Comparison of ENCODE assay signal across 3 cellular contexts in the genomic region with DNA sequence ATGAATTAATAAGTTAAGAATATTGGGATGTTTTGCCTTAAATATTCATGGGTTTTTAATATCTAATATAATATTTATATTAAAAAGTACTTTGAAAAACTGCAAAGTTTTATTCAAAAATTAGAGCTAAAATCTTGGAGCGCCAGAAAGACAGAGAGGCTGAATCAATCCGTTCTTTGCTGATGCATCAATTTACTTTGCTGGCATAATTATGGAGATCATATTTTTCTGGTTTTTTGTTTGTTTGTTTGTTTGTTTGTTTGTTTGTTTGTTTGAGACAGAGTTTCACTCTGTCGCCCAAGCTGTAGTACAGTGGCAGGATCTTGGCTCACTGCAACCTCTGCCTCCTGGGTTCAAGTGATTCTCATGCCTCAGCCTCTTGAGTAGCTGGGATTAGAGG. TPM values are rescaled to one million over a fixed set of nuclear protein-coding genes. Genes with fewer than 3 reads are reported as not detected.
DNase-seq lines count a peak whose midpoint lies in the region; ATAC-seq, FAIRE-seq and TF ChIP-seq lines count a peak whose summit lies in the region.
"Not testable (repeated sequence)": the region's sequence is repeated elsewhere in the genome, so short reads cannot be mapped to it uniquely, and the experiment has no call there.

No MANE protein-coding gene starts in this region.

- not testable (repeated sequence) for TF ChIP-seq EP300 in K562 (IDR thresholded peaks at IDR 0.05; ENCODE audit: low read length); HepG2 (IDR thresholded peaks at IDR 0.05; ENCODE audit: low read depth in 2 of 2, low read length in 2 of 2); HepG2 (CRISPR knock-in tag; IDR thresholded peaks at IDR 0.05; ENCODE audit: borderline replicate concordance)

- H3K27ac ChIP-seq in IMR-90 (ENCODE audit: insufficient read depth, low read length); K562 (ENCODE audit: extremely low read depth, low read depth, low read length); HepG2 (ENCODE audit: extremely low read length, insufficient read depth, low read length): not testable (repeated sequence)

- not testable (repeated sequence) for TF ChIP-seq RAD21 in IMR-90 (IDR thresholded peaks at IDR 0.05; ENCODE audit: low read length); K562 (CRISPR knock-in tag; conservative IDR thresholded peaks at IDR 0.05 in 1 of 2, IDR thresholded peaks at IDR 0.05 in 1 of 2); HepG2 (CRISPR knock-in tag; IDR thresholded peaks at IDR 0.05)

- POLR2A ChIA-PET in IMR-90 (lab: Charles Lee; ENCODE audit: unreplicated experiment), result not testable (repeated sequence)
- POLR2A ChIA-PET in K562 (lab: Yijun Ruan, JAX) (interaction anchor here (0.8 to 1.2 kb wide), 4 partner anchors 9 to 11 kb away, joined by 3 to 4 read pairs (median 3); a partner anchor contains a TSS), HepG2 (lab: Yijun Ruan, JAX) (interaction anchor here (1.2 kb wide), 1 partner anchor 18 kb away, joined by 3 read pairs; no protein-coding TSS in a partner anchor)

- H2AFZ ChIP-seq in IMR-90 (replicated peaks; ENCODE audit: low read length, poor library complexity); K562 (ENCODE audit: low read depth, low read length); HepG2 (ENCODE audit: low read length): not testable (repeated sequence)

- H3K23ac ChIP-seq in IMR-90 (ENCODE audit: low read depth, low read length), result not testable (repeated sequence)

- not testable (repeated sequence) for ATAC-seq in IMR-90 (ENCODE audit: low read depth); K562; HepG2

- not testable (repeated sequence) for H4K91ac ChIP-seq in IMR-90 (ENCODE audit: insufficient read depth, low read depth, low read length)

- TF ChIP-seq CTCF in IMR-90 (conservative IDR thresholded peaks at IDR 0.05; ENCODE audit: low read depth, low read length); K562 (IDR thresholded peaks at IDR 0.05 in 2 of 3, conservative IDR thresholded peaks at IDR 0.05 in 1 of 3; ENCODE audit: insufficient read depth in 2 of 3, low read depth in 1 of 3, low read length in 3 of 3); HepG2 (CRISPR knock-in tag; IDR thresholded peaks at IDR 0.05): not testable (repeated sequence)

- dilution Hi-C loops in IMR-90 (cut with HindIII; ENCODE audit: low sequenced_read_pairs, unreplicated experiment), result not testable (repeated sequence)

- not testable (repeated sequence) for H3K79me1 ChIP-seq in IMR-90 (ENCODE audit: low read depth in 1 of 2, low read length in 2 of 2)

- not testable (repeated sequence) for H3K18ac ChIP-seq in IMR-90 (ENCODE audit: low read depth, low read length)

- in situ Hi-C loops in IMR-90 (cut with MboI; ENCODE audit: low sequenced_read_pairs); K562 (cut with MboI); HepG2 (cut with HindIII; ENCODE audit: extremely low pct_ligation_motif_present, low pct_unique_long_range_greater_than_20kb): not testable (repeated sequence)

- H3K4me3 ChIP-seq in IMR-90 (ENCODE audit: insufficient read depth, low read depth, low read length); K562; HepG2 (replicated peaks in 1 of 3; ENCODE audit: insufficient read depth in 1 of 3, low read depth in 2 of 3, low read length in 3 of 3): not testable (repeated sequence)

- not testable (repeated sequence) for H4K20me1 ChIP-seq in IMR-90 (ENCODE audit: insufficient read depth, low read length); K562 (replicated peaks; ENCODE audit: control insufficient read depth, insufficient read depth, low read length); HepG2 (ENCODE audit: insufficient read depth, low read length)

- H3K9ac ChIP-seq in IMR-90 (ENCODE audit: low read depth, low read length); K562 (ENCODE audit: insufficient read depth in 1 of 2, low read depth in 2 of 2, low read length in 2 of 2); HepG2 (ENCODE audit: insufficient read depth, low read depth, low read length): not testable (repeated sequence)

- H4K5ac ChIP-seq in IMR-90 (ENCODE audit: low read depth, low read length), result not testable (repeated sequence)

- DNase-seq in IMR-90; K562 (ENCODE audit: extremely low read depth in 1 of 4, low spot score in 3 of 4); HepG2 (ENCODE audit: low spot score): not testable (repeated sequence)

- not testable (repeated sequence) for BruUV-seq in IMR-90 (replicated peaks; lab: Mats Ljungman, UMichigan); K562 (replicated peaks; lab: Mats Ljungman, UMichigan); HepG2 (replicated peaks; lab: Mats Ljungman, UMichigan)

- H3K14ac ChIP-seq in IMR-90 (replicated peaks; ENCODE audit: low read depth, low read length), result not testable (repeated sequence)

- not testable (repeated sequence) for H4K8ac ChIP-seq in IMR-90 (ENCODE audit: low read depth in 2 of 2, low read length in 2 of 2)

- not testable (repeated sequence) for H2AK5ac ChIP-seq in IMR-90 (ENCODE audit: low read depth, low read length)

- H3K56ac ChIP-seq in IMR-90 (ENCODE audit: extremely low read depth, insufficient read depth, low read length), result not testable (repeated sequence)

- H2AK9ac ChIP-seq in IMR-90 (replicated peaks; ENCODE audit: low read depth, low read length, poor library complexity), result not testable (repeated sequence)

- H2BK15ac ChIP-seq in IMR-90 (ENCODE audit: low read depth, low read length), result not testable (repeated sequence)

- no CpG with 5 or more reads among the region's 3 CpGs for WGBS in IMR-90 (ENCODE audit: extremely low coverage in 2 of 2, insufficient read length in 1 of 2), 2 experiments
- 62% methylated on average over 3 of the region's 3 CpGs for WGBS in K562 (ENCODE audit: insufficient coverage, low coverage, missing lambda C conversion rate)
- WGBS in HepG2 (ENCODE audit: low lambda C conversion rate), result 83% methylated on average over 3 of the region's 3 CpGs

- not testable (repeated sequence) for H3K36me3 ChIP-seq in IMR-90 (ENCODE audit: control insufficient read depth, insufficient read depth, low read length); K562 (ENCODE audit: control insufficient read depth, insufficient read depth, low read length); HepG2 (replicated peaks in 1 of 2; ENCODE audit: control insufficient read depth in 1 of 2, insufficient read depth in 2 of 2, low read length in 2 of 2)

- FAIRE-seq in K562 (lab: Jason Lieb, UNC); HepG2 (lab: Jason Lieb, UNC): not testable (repeated sequence)

- not testable (repeated sequence) for H2BK5ac ChIP-seq in IMR-90 (ENCODE audit: low read depth, low read length, poor library complexity, severe bottlenecking)

- not testable (repeated sequence) for H3K4me2 ChIP-seq in IMR-90 (ENCODE audit: low read depth, low read length); K562 (ENCODE audit: insufficient read depth, low read length); HepG2 (ENCODE audit: low read depth, low read length)

- H3K79me2 ChIP-seq in K562 (ENCODE audit: control insufficient read depth, insufficient read depth, low read length); HepG2 (ENCODE audit: insufficient read depth, low read length): not testable (repeated sequence)

- CTCF ChIA-PET in IMR-90 (lab: Yijun Ruan, JAX); K562 (lab: Yijun Ruan, JAX; ENCODE audit: low intra/inter-chr PET ratio); HepG2 (lab: Yijun Ruan, JAX; ENCODE audit: low intra/inter-chr PET ratio, low total read pairs): not testable (repeated sequence)

- intact Hi-C loops in IMR-90 (cut with micrococcal nuclease); K562 (cut with micrococcal nuclease); HepG2 (cut with micrococcal nuclease; ENCODE audit: unreplicated experiment): not testable (repeated sequence)

- not testable (repeated sequence) for H3K9me3 ChIP-seq in IMR-90 (ENCODE audit: control insufficient read depth, insufficient read depth, low read length); K562 (replicated peaks; ENCODE audit: control insufficient read depth, insufficient read depth, low read depth, low read length); HepG2 (ENCODE audit: low read length)

- H3K4ac ChIP-seq in IMR-90 (ENCODE audit: low read depth, low read length), result not testable (repeated sequence)

- not testable (repeated sequence) for H2BK20ac ChIP-seq in IMR-90 (ENCODE audit: low read depth, low read length)

- H3K4me1 ChIP-seq in IMR-90 (ENCODE audit: control insufficient read depth, insufficient read depth, low read length); K562 (replicated peaks in 1 of 2; ENCODE audit: control insufficient read depth in 2 of 2, insufficient read depth in 2 of 2, low read length in 2 of 2): not testable (repeated sequence)
- H3K4me1 ChIP-seq in HepG2 (ENCODE audit: insufficient read depth, low read length), result peaks cover 56% of the 10 kb centered on the region

- H2BK120ac ChIP-seq in IMR-90 (ENCODE audit: low read depth, low read length), result not testable (repeated sequence)

- not testable (repeated sequence) for TF ChIP-seq POLR2A in IMR-90 (IDR thresholded peaks at IDR 0.05; ENCODE audit: low read depth, low read length); K562 (conservative IDR thresholded peaks at IDR 0.05); HepG2 (IDR thresholded peaks at IDR 0.05; ENCODE audit: insufficient read depth in 1 of 2, low read depth in 2 of 2, low read length in 2 of 2)

- H3K9me1 ChIP-seq in IMR-90 (ENCODE audit: insufficient read depth, low read length); K562 (ENCODE audit: control insufficient read depth, insufficient read depth, low read length): not testable (repeated sequence)

- H3K27me3 ChIP-seq in IMR-90 (ENCODE audit: control insufficient read depth, insufficient read depth, low read length); K562 (ENCODE audit: control insufficient read depth in 2 of 2, insufficient read depth in 2 of 2, low read length in 2 of 2); HepG2 (ENCODE audit: control insufficient read depth in 1 of 2, insufficient read depth in 2 of 2, low read length in 2 of 2): not testable (repeated sequence)

RNA-seq across cellular contexts. Expression of a gene that starts 9.5 kb away (rescaled TPM):
- 43.3 and 45.2 TPM in 2 replicates for total RNA-seq in IMR-90 (2012; rRNA removed)
- polyA plus RNA-seq in IMR-90 (2012; rRNA removed), result 40.8 and 45.6 TPM in 2 replicates
- polyA plus RNA-seq in IMR-90 (2012; cell fraction: cytosol; rRNA removed), result 21.2 and 29.0 TPM in 2 replicates
- 45.7 and 64.6 TPM in 2 replicates for polyA plus RNA-seq in IMR-90 (2012; cell fraction: nucleus; rRNA removed; ENCODE audit: low replicate concordance)
- 70.0 and 111 TPM in 2 replicates for total RNA-seq in K562 (2011; cell fraction: chromatin; rRNA removed; ENCODE audit: low replicate concordance)
- total RNA-seq in K562 (2011; cell fraction: nucleolus; rRNA removed), result 56.6 and 62.9 TPM in 2 replicates
- 49.5 and 50.1 TPM in 2 replicates for total RNA-seq in K562 (2011; cell fraction: nucleoplasm; rRNA removed)
- total RNA-seq in K562 (2014; rRNA removed), result 15.7 and 17.8 TPM in 2 replicates
- 19.5 and 22.7 TPM in 2 replicates for total RNA-seq in K562 (2014; rRNA removed; fragmentation: Illumina TruSeq; extraction: Trizol)
- 12.5 and 13.6 TPM in 2 replicates for total RNA-seq in K562 (2015; rRNA removed; fragmentation: Illumina TruSeq; extraction: Trizol)
- 24.7 and 27.7 TPM in 2 replicates for total RNA-seq in K562 (2021)
- 17.1 and 21.6 TPM in 2 replicates for polyA plus RNA-seq in K562 (2011; rRNA removed)
- polyA plus RNA-seq in K562 (2011; cell fraction: cytosol; rRNA removed), result 18.3 and 24.0 TPM in 2 replicates
- polyA plus RNA-seq in K562 (2011; cell fraction: nucleus; rRNA removed), result 28.6 and 33.9 TPM in 2 replicates
- polyA plus RNA-seq in K562 (2012), result 15.0 and 17.4 TPM in 2 replicates
- 22.9 and 26.1 TPM in 2 replicates for polyA plus RNA-seq in K562 (2014; fragmentation: Illumina TruSeq; extraction: Trizol)
- polyA plus RNA-seq in K562 (2014; fragmentation: Nextera tagmentation; extraction: Ambion mirVana), result 1 to 10 TPM; 3.0 to 3.3 TPM
- 13.7 and 16.9 TPM in 2 replicates for polyA plus RNA-seq in K562 (2014; rRNA removed)
- 24.2 and 30.1 TPM in 2 replicates for polyA minus RNA-seq in K562 (2011; rRNA and poly(A)+ RNA removed)
- 19.8 and 20.9 TPM in 2 replicates for polyA minus RNA-seq in K562 (2011; cell fraction: cytosol; rRNA and poly(A)+ RNA removed)
- 18.7 and 22.3 TPM in 2 replicates for polyA minus RNA-seq in K562 (2011; cell fraction: nucleus; rRNA and poly(A)+ RNA removed)
- 39.0 and 39.1 TPM in 2 replicates for total RNA-seq in HepG2 (2016; rRNA removed; fragmentation: Illumina TruSeq; extraction: Trizol)
- 50.4 and 51.2 TPM in 2 replicates for total RNA-seq in HepG2 (2016; cell fraction: cytosol; rRNA removed; fragmentation: Illumina TruSeq; extraction: Trizol; ENCODE audit: low read depth)
- total RNA-seq in HepG2 (2016; cell fraction: insoluble cytoplasmic fraction; rRNA removed; fragmentation: Illumina TruSeq; extraction: Trizol), result 32.6 and 44.6 TPM in 2 replicates
- total RNA-seq in HepG2 (2016; cell fraction: membrane; rRNA removed; fragmentation: Illumina TruSeq; extraction: Trizol), result 52.4 and 52.9 TPM in 2 replicates
- total RNA-seq in HepG2 (2016; cell fraction: nucleus; rRNA removed; fragmentation: Illumina TruSeq; extraction: Trizol), result 33.3 and 38.2 TPM in 2 replicates
- polyA plus RNA-seq in HepG2 (2011; rRNA removed), result 57.6 and 59.5 TPM in 2 replicates
- 44.7 and 49.0 TPM in 2 replicates for polyA plus RNA-seq in HepG2 (2011; cell fraction: cytosol; rRNA removed)
- polyA plus RNA-seq in HepG2 (2011; cell fraction: nucleus; rRNA removed), result 85.9 and 86.7 TPM in 2 replicates
- 53.7 and 59.9 TPM in 2 replicates for polyA plus RNA-seq in HepG2 (2012)
- polyA plus RNA-seq in HepG2 (2016; cell fraction: cytosol; fragmentation: Illumina TruSeq; extraction: Trizol; ENCODE audit: low read depth), result 53.0 and 54.8 TPM in 2 replicates
- polyA plus RNA-seq in HepG2 (2016; cell fraction: insoluble cytoplasmic fraction; fragmentation: Illumina TruSeq; extraction: Trizol; ENCODE audit: low read depth), result 28.2 and 29.0 TPM in 2 replicates
- polyA plus RNA-seq in HepG2 (2016; cell fraction: membrane; fragmentation: Illumina TruSeq; extraction: Trizol; ENCODE audit: low read depth), result 41.5 and 42.8 TPM in 2 replicates
- 49.3 and 52.0 TPM in 2 replicates for polyA plus RNA-seq in HepG2 (2016; cell fraction: nucleus; fragmentation: Illumina TruSeq; extraction: Trizol; ENCODE audit: insufficient read depth, low read depth)
- polyA minus RNA-seq in HepG2 (2011; rRNA and poly(A)+ RNA removed; ENCODE audit: low replicate concordance), result 21.9 and 161 TPM in 2 replicates
- polyA minus RNA-seq in HepG2 (2011; cell fraction: cytosol; rRNA and poly(A)+ RNA removed), result 57.2 and 71.5 TPM in 2 replicates
- 135 and 148 TPM in 2 replicates for polyA minus RNA-seq in HepG2 (2011; cell fraction: nucleus; rRNA and poly(A)+ RNA removed)
